Comparison of ENCODE assay signal across 16 cellular contexts in genomic region chr19:29798783-29799182, GRCh38. TPM values are rescaled to one million over a fixed set of nuclear protein-coding genes. Genes with fewer than 3 reads are reported as not detected.
A peak's percentile ranks its signal among the peaks of the same experiment; 100 is the strongest.
DNase-seq lines count a peak whose midpoint lies in the region; FAIRE-seq and TF ChIP-seq lines count a peak whose summit lies in the region.
"Had no signal": no experiment of that assay in that cellular context is flagged by ENCODE, and none has a peak within 500 bp of the region (broad histone marks: within the 10 kb centered on the region; RNA-seq: fewer than 3 reads in every experiment).

No MANE protein-coding gene starts in this region.

- H3K36me3 Mint-ChIP-seq in brain: no peaks in the 10 kb centered on the region
- H3K36me3 Mint-ChIP-seq: activated CD8-positive, alpha-beta memory T cell treated with anti-CD3 and anti-CD28 coated beads, Interleukin-2, amount 10 ng/mL, durations not matched to agents 7 days and 5 days; CD8-positive, alpha-beta memory T cell had no signal

- H3K4me3 ChIP-seq in GM23248: no peak overlapping the region

- H3K9me3 Mint-ChIP-seq in brain: peaks cover 0 to 8% (median 0%) of the 10 kb centered on the region in 5 experiments
- H3K9me3 Mint-ChIP-seq: CD8-positive, alpha-beta memory T cell; stimulated activated naive CD8-positive, alpha-beta T cell treated with anti-CD3 and anti-CD28 coated beads, Interleukin-15, Interleukin-2, amounts not matched to agents 100 ng/mL and 50 ng/mL, for 24 hours had no signal

- H4K20me1 ChIP-seq in GM23248 (ENCODE audit: insufficient read depth): no peaks in the 10 kb centered on the region

- DNase-seq in AG08395 (ENCODE audit: low spot score) (peak; percentile 75), GM23248 (peak; percentile 85), kidney tubule cell (ENCODE audit: low spot score) (peak; percentile 61), COLO668 (lab: John Stamatoyannopoulos, UW; ENCODE audit: unreplicated experiment) (no peak), nucleus accumbens (lab: John Stamatoyannopoulos, UW) (no peak), dermis blood vessel endothelial cell (no peak), frontal cortex (ENCODE audit: low spot score in 2 of 2) (no peak)
- DNase-seq: activated CD4-positive, CD25-positive, alpha-beta regulatory T cell treated with anti-CD3 and anti-CD28 coated beads, Interleukin-2, amount 50 U/mL, for 72 hours; activated CD8-positive, alpha-beta memory T cell treated with anti-CD3 and anti-CD28 coated beads, Interleukin-2, amount 10 ng/mL, durations not matched to agents 7 days and 5 days; activated gamma-delta T cell; CD8-positive, alpha-beta memory T cell; GDM1; NCI-H1694; NCI-H524 had no signal

- H3K4me2 ChIP-seq in GM23248 (ENCODE audit: unreplicated experiment): no peak overlapping the region

- no peaks in the 10 kb centered on the region for H3K79me2 ChIP-seq in GM23248 (ENCODE audit: insufficient read depth)

- in situ Hi-C loops in GM23248 (cut with MboI): no loop called here

- H3K36me3 ChIP-seq in GM23248 (ENCODE audit: low read depth): no peaks in the 10 kb centered on the region

- no peak for FAIRE-seq in frontal cortex (lab: Jason Lieb, UNC)

- H3K27me3 ChIP-seq in GM23248 (replicated peaks; ENCODE audit: insufficient read depth): 0 out of 2 replicates have a peak, but pooled peaks cover 13% of the 10 kb centered on the region

- no peaks in the 10 kb centered on the region for H3K9me3 ChIP-seq in GM23248 (ENCODE audit: low read depth)

- peak overlapping the region in 4 of 5 experiments; percentile 18 to 69 (median 51) for H3K27ac Mint-ChIP-seq in brain
- H3K27ac Mint-ChIP-seq: activated CD8-positive, alpha-beta memory T cell treated with anti-CD3 and anti-CD28 coated beads, Interleukin-2, amount 10 ng/mL, durations not matched to agents 7 days and 5 days; stimulated activated naive CD8-positive, alpha-beta T cell treated with anti-CD3 and anti-CD28 coated beads, Interleukin-15, Interleukin-2, amounts not matched to agents 100 ng/mL and 50 ng/mL, for 24 hours had no signal

- peaks cover 19% of the 10 kb centered on the region for H3F3A ChIP-seq in GM23248 (ENCODE audit: insufficient read depth)

- H3K9me2 ChIP-seq in GM23248 (ENCODE audit: insufficient read depth): no peaks in the 10 kb centered on the region

- peaks cover 9% of the 10 kb centered on the region for H3K4me1 ChIP-seq in GM23248 (ENCODE audit: insufficient read depth)

- WGBS in GM23248 (ENCODE audit: low coverage in 1 of 2, low lambda C conversion rate in 2 of 2, missing lambda C conversion rate in 2 of 2), 2 experiments: 4 to 6% methylated on average over 3 of the region's 3 CpGs

- peaks cover 22% of the 10 kb centered on the region for H3K4me1 Mint-ChIP-seq in brain
- H3K4me1 Mint-ChIP-seq: activated CD8-positive, alpha-beta memory T cell treated with anti-CD3 and anti-CD28 coated beads, Interleukin-2, amount 10 ng/mL, durations not matched to agents 7 days and 5 days; CD8-positive, alpha-beta memory T cell had no signal

- peaks cover 10% of the 10 kb centered on the region for H3K27me3 Mint-ChIP-seq in brain
- H3K27me3 Mint-ChIP-seq: stimulated activated naive CD8-positive, alpha-beta T cell treated with anti-CD3 and anti-CD28 coated beads, Interleukin-15, Interleukin-2, amounts not matched to agents 100 ng/mL and 50 ng/mL, for 24 hours had no signal

- 0 out of 2 replicates have a peak overlapping the region, but pooled peaks have one; percentile 16 for H3K27ac ChIP-seq in GM23248

- H3K9ac ChIP-seq in GM23248: no peak overlapping the region

- peak overlapping the region in 2 of 5 experiments; percentile 5 to 10 for H3K4me3 Mint-ChIP-seq in brain
- H3K4me3 Mint-ChIP-seq: activated CD8-positive, alpha-beta memory T cell treated with anti-CD3 and anti-CD28 coated beads, Interleukin-2, amount 10 ng/mL, durations not matched to agents 7 days and 5 days; CD8-positive, alpha-beta memory T cell; stimulated activated naive CD8-positive, alpha-beta T cell treated with anti-CD3 and anti-CD28 coated beads, Interleukin-15, Interleukin-2, amounts not matched to agents 100 ng/mL and 50 ng/mL, for 24 hours had no signal

- TF ChIP-seq CTCF in brain (conservative IDR thresholded peaks at IDR 0.05): no peak

- H2AFZ ChIP-seq in GM23248: no peak overlapping the region

RNA-seq across cellular contexts. Expression of gene CCNE1, which starts 13.0 kb away (rescaled TPM):
- total RNA-seq in GM23248 (2014; rRNA removed; shearing (Covaris generic)): 2.8 and 6.5 TPM in 2 replicates
- polyA plus RNA-seq in GM23248 (2016; fragmentation: Nextera tagmentation; extraction: Ambion mirVana) (5.1 and 5.2 TPM in 2 replicates), brain (ENCODE audit: insufficient read depth, low read depth, low replicate concordance) (21.1 TPM)
- total RNA-seq in dermis blood vessel endothelial cell (5.3 and 8.1 TPM in 2 replicates), frontal cortex (1.6 TPM)

Comparison
In these comparisons a context has a peak if more than half of its experiments do, and no peak if none do; other contexts are left out.
1. DNase-seq: peak in AG08395 (single experiment), GM23248 (single experiment) and kidney tubule cell (single experiment); none in COLO668 (single experiment), nucleus accumbens (0 of 56), dermis blood vessel endothelial cell (single experiment) and frontal cortex (0 of 2).